In the genomic region with DNA sequence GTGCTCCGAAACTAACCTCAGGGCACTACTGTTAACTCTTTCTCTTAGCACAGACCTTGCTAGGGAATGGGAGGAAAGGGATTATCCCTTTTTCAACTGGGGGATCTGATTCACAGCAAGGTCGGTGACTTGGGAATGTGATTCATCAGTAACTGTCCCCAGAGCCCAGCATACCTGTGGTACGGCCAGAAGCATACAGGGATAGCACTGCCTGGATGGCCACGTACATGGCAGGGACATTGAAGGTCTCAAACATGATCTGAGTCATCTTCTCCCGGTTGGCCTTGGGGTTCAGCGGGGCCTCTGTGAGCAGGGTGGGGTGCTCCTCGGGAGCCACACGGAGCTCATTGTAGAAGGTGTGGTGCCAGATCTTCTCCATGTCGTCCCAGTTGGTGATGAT, we compare ENCODE assay signal across 19 cellular contexts. TPM values are rescaled to one million over a fixed set of nuclear protein-coding genes. Genes with fewer than 3 reads are reported as not detected.
"Had no signal": no experiment of that assay in that cellular context is flagged by ENCODE, and none has a peak within 500 bp of the region (broad histone marks: within the 10 kb centered on the region; RNA-seq: fewer than 3 reads in every experiment).

No MANE protein-coding gene starts in this region.

- H3K4me3 ChIP-seq: gastroesophageal sphincter, lung, spleen, suprapubic skin, upper lobe of left lung had no signal

- H3K27ac ChIP-seq: gastroesophageal sphincter, neutrophil, spleen, suprapubic skin, upper lobe of left lung, VCaP had no signal

- H3K9me3 ChIP-seq: gastroesophageal sphincter, neutrophil, spleen, suprapubic skin, upper lobe of left lung had no signal

- ATAC-seq: activated CD4-positive, alpha-beta T cell treated with anti-CD3 and anti-CD28 coated beads for 36 hours; activated CD8-positive, alpha-beta memory T cell treated with anti-CD3 and anti-CD28 coated beads, Interleukin-2, amount 10 ng/mL, durations not matched to agents 7 days and 5 days; activated naive CD8-positive, alpha-beta T cell treated with anti-CD3 and anti-CD28 coated beads, Interleukin-2, amount 50 U/mL, for 24 hours; gastroesophageal sphincter; naive thymus-derived CD4-positive, alpha-beta T cell had no signal

- DNase-seq: activated CD4-positive, alpha-beta memory T cell treated with anti-CD3 and anti-CD28 coated beads for 36 hours; activated CD4-positive, alpha-beta T cell treated with anti-CD3 and anti-CD28 coated beads for 36 hours; activated CD8-positive, alpha-beta memory T cell treated with anti-CD3 and anti-CD28 coated beads, Interleukin-2, amount 10 ng/mL, durations not matched to agents 7 days and 5 days; activated naive CD4-positive, alpha-beta T cell treated with anti-CD3 and anti-CD28 coated beads for 36 hours; activated naive CD8-positive, alpha-beta T cell treated with anti-CD3 and anti-CD28 coated beads, Interleukin-2, amount 50 U/mL, for 24 hours; activated T-cell treated with anti-CD3 and anti-CD28 coated beads, Interleukin-2, amount 50 U/mL, for 1 hour; kidney glomerular epithelial cell; midbrain; naive thymus-derived CD4-positive, alpha-beta T cell; retina; spleen had no signal

- H3K36me3 ChIP-seq: gastroesophageal sphincter, neutrophil, spleen, suprapubic skin, upper lobe of left lung had no signal

RNA-seq across cellular contexts. Expression of a gene that starts 2.3 kb away (rescaled TPM):
- total RNA-seq: activated CD4-positive, alpha-beta memory T cell treated with anti-CD3 and anti-CD28 coated beads for 36 hours; activated CD4-positive, alpha-beta T cell treated with anti-CD3 and anti-CD28 coated beads for 36 hours; activated CD8-positive, alpha-beta memory T cell treated with anti-CD3 and anti-CD28 coated beads, Interleukin-2, amount 10 ng/mL, durations not matched to agents 7 days and 5 days; activated naive CD4-positive, alpha-beta T cell treated with anti-CD3 and anti-CD28 coated beads for 36 hours; activated T-helper 2 cell treated with anti-CD3 and anti-CD28 coated beads, Interferon-gamma antibody, Interleukin-2, Interleukin-4, amounts not matched to agents 10 μg/mL and 5 μg/mL and 100 μg/mL, durations not matched to agents 14 hours and 24 hours and 36 hours; naive thymus-derived CD4-positive, alpha-beta T cell; T-helper 1 cell treated with Interleukin-12 subunit alpha and Interleukin-12 subunit beta and Interleukin-4 antibody, amounts not matched to agents 30 ng/mL and 1 ng/mL, for 36 hours; upper lobe of left lung had no signal
- polyA plus RNA-seq: naive thymus-derived CD4-positive, alpha-beta T cell had no signal

RNA-seq across cellular contexts. Expression of a gene that starts 38.3 kb away (rescaled TPM):
- total RNA-seq: activated CD4-positive, alpha-beta memory T cell treated with anti-CD3 and anti-CD28 coated beads for 36 hours; activated CD4-positive, alpha-beta T cell treated with anti-CD3 and anti-CD28 coated beads for 36 hours; activated CD8-positive, alpha-beta memory T cell treated with anti-CD3 and anti-CD28 coated beads, Interleukin-2, amount 10 ng/mL, durations not matched to agents 7 days and 5 days; activated naive CD4-positive, alpha-beta T cell treated with anti-CD3 and anti-CD28 coated beads for 36 hours; activated T-helper 2 cell treated with anti-CD3 and anti-CD28 coated beads, Interferon-gamma antibody, Interleukin-2, Interleukin-4, amounts not matched to agents 10 μg/mL and 5 μg/mL and 100 μg/mL, durations not matched to agents 14 hours and 24 hours and 36 hours; gastroesophageal sphincter; naive thymus-derived CD4-positive, alpha-beta T cell; spleen; T-helper 1 cell treated with Interleukin-12 subunit alpha and Interleukin-12 subunit beta and Interleukin-4 antibody, amounts not matched to agents 30 ng/mL and 1 ng/mL, for 36 hours; upper lobe of left lung had no signal
- polyA plus RNA-seq: lung; naive thymus-derived CD4-positive, alpha-beta T cell had no signal
